ENCODE assay signal across 1 cellular context in the genomic region with DNA sequence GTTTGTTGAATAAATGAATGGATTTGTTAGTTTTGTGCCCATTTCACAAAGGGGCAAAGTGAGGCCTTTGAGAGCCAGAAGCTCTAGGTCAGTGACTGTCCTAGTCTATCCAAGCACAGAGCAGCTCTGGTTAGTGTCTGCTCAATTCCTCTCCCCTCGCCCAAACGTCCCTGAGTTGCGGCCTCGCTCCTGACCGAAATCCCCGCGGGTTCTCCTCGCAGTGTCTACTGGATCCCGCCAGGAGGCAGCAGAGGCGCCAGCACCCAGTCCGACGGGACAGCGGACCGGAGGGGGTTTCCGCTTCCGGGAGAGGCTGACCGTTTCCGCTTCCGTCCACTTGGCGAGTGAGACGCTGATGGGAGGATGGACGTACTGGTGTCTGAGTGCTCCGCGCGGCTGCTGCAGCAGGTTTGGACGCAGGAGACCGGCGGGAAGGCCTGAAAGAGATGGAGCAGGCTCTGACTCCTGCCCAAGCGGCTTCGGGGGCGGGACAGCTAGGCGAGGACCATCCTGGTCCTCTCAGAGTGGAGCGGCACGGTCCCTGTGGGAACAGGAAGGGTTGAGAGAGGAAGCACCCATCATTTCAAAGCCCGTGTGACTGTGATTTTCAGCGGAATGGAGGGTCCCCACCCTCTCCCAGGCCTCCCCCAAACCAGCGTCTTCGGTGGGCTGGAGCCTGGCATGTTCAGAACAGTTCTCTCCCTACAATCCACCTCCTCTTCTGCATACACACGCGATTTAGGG.
TF ChIP-seq lines count a peak whose summit lies in the region.

A gene (plus strand): TSS at position 336 of the 744 bp plus-strand sequence. CDS start 28 bp downstream, at position 364.

TF ChIP-seq in GM23338, 12 proteins besides CTCF, POLR2A, EP300 and RAD21 (continued from another document):
- TF ChIP-seq, protein P1, sequence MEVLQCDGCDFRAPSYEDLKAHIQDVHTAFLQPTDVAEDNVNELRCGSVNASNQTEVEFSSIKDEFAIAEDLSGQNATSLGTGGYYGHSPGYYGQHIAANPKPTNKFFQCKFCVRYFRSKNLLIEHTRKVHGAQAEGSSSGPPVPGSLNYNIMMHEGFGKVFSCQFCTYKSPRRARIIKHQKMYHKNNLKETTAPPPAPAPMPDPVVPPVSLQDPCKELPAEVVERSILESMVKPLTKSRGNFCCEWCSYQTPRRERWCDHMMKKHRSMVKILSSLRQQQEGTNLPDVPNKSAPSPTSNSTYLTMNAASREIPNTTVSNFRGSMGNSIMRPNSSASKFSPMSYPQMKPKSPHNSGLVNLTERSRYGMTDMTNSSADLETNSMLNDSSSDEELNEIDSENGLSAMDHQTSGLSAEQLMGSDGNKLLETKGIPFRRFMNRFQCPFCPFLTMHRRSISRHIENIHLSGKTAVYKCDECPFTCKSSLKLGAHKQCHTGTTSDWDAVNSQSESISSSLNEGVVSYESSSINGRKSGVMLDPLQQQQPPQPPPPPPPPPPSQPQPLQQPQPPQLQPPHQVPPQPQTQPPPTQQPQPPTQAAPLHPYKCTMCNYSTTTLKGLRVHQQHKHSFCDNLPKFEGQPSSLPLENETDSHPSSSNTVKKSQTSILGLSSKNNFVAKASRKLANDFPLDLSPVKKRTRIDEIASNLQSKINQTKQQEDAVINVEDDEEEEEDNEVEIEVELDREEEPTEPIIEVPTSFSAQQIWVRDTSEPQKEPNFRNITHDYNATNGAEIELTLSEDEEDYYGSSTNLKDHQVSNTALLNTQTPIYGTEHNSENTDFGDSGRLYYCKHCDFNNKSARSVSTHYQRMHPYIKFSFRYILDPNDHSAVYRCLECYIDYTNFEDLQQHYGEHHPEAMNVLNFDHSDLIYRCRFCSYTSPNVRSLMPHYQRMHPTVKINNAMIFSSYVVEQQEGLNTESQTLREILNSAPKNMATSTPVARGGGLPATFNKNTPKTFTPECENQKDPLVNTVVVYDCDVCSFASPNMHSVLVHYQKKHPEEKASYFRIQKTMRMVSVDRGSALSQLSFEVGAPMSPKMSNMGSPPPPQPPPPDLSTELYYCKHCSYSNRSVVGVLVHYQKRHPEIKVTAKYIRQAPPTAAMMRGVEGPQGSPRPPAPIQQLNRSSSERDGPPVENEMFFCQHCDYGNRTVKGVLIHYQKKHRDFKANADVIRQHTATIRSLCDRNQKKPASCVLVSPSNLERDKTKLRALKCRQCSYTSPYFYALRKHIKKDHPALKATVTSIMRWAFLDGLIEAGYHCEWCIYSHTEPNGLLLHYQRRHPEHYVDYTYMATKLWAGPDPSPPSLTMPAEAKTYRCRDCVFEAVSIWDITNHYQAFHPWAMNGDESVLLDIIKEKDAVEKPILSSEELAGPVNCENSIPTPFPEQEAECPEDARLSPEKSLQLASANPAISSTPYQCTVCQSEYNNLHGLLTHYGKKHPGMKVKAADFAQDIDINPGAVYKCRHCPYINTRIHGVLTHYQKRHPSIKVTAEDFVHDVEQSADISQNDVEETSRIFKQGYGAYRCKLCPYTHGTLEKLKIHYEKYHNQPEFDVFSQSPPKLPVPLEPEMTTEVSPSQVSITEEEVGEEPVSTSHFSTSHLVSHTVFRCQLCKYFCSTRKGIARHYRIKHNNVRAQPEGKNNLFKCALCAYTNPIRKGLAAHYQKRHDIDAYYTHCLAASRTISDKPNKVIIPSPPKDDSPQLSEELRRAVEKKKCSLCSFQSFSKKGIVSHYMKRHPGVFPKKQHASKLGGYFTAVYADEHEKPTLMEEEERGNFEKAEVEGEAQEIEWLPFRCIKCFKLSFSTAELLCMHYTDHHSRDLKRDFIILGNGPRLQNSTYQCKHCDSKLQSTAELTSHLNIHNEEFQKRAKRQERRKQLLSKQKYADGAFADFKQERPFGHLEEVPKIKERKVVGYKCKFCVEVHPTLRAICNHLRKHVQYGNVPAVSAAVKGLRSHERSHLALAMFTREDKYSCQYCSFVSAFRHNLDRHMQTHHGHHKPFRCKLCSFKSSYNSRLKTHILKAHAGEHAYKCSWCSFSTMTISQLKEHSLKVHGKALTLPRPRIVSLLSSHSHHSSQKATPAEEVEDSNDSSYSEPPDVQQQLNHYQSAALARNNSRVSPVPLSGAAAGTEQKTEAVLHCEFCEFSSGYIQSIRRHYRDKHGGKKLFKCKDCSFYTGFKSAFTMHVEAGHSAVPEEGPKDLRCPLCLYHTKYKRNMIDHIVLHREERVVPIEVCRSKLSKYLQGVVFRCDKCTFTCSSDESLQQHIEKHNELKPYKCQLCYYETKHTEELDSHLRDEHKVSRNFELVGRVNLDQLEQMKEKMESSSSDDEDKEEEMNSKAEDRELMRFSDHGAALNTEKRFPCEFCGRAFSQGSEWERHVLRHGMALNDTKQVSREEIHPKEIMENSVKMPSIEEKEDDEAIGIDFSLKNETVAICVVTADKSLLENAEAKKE (CRISPR knock-in tag; IDR thresholded peaks at IDR 0.05): no peak
- TF ChIP-seq CREB1 (CRISPR knock-in tag; IDR thresholded peaks at IDR 0.05; ENCODE audit: low read depth) (peak; percentile 58; the same call in 1 of the 2 replicates), EZH2phosphoT487 (IDR thresholded peaks at IDR 0.05; ENCODE audit: unreplicated experiment) (no peak), NANOG (IDR thresholded peaks at IDR 0.05; ENCODE audit: borderline replicate concordance) (no peak)
